In the genomic region with DNA sequence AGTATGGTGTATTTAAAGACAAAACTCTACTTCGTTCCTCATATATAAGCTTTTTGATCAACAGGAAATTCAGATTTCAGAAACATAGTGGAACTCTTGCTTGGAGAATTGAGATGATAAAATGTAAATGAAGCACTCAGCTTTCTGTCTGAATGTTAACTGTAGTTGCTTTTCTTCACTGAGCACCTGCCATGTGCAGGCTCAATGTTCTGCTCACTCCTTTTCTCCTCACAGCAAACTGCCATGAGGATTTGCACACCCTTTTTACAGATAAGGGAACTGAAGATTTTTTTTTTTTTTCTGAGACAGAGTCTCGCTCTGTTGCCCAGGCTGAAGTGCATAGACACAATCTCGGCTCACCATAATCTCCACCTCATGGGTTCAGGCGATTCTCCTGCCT, we compare ENCODE assay signal across 16 cellular contexts. TPM values are rescaled to one million over a fixed set of nuclear protein-coding genes. Genes with fewer than 3 reads are reported as not detected.
A peak's percentile ranks its signal among the peaks of the same experiment; 100 is the strongest.
DNase-seq lines count a peak whose midpoint lies in the region; ATAC-seq and TF ChIP-seq lines count a peak whose summit lies in the region.
"Had no signal": no experiment of that assay in that cellular context is flagged by ENCODE, and none has a peak within 500 bp of the region (broad histone marks: within the 10 kb centered on the region; RNA-seq: fewer than 3 reads in every experiment).

No MANE protein-coding gene starts in this region.

- CTCF ChIA-PET in OCI-LY7 (lab: Charles Lee; ENCODE audit: unreplicated experiment) = interaction anchor here (1.0 to 1.1 kb wide), 3 partner anchors 76 to 228 kb away, joined by 3 read pairs; partner anchors contain the start of gene MRPS31

- ATAC-seq in HG03139 (IDR thresholded peaks at IDR 0.05; ENCODE audit: unreplicated experiment) = no peak
- ATAC-seq in SK-N-SH treated with all-trans-retinoic acid at 6 μM for 48 hours = no peak
- ATAC-seq: CD8-positive, alpha-beta T cell; K562 had no signal

- no peaks in the 10 kb centered on the region for H3K27me3 ChIP-seq in Karpas-422 (ENCODE audit: low read length)
- H3K27me3 ChIP-seq: BLaER1 treated with 17β-estradiol and CSF1 and Interleukin-3, amounts not matched to agents 10 nM and 100 nM had no signal

- intact Hi-C loops in OCI-LY7 (cut with micrococcal nuclease; ENCODE audit: unreplicated experiment) = loop anchor here (2.0 to 10.0 kb wide), 2 partner anchors 82 to 230 kb away; no protein-coding TSS in a partner anchor

- H3K4me1 ChIP-seq in Karpas-422 (ENCODE audit: low read length) (peaks cover 78% of the 10 kb centered on the region), OCI-LY7 (ENCODE audit: insufficient read depth, low read length, poor library complexity, severe bottlenecking) (peaks cover 74% of the 10 kb centered on the region)
- H3K4me1 ChIP-seq: HAP-1 had no signal

- H3K4me2 ChIP-seq in Karpas-422 (ENCODE audit: low read depth, low read length, poor library complexity, severe bottlenecking) = peak overlapping the region; percentile 45
- peak overlapping the region; percentile 38 for H3K4me2 ChIP-seq in OCI-LY7 (ENCODE audit: low read length)
- H3K4me2 ChIP-seq: BLaER1 treated with 17β-estradiol and CSF1 and Interleukin-3, amounts not matched to agents 10 nM and 100 nM had no signal

- no peaks in the 10 kb centered on the region for H3K79me2 ChIP-seq in Karpas-422 (ENCODE audit: low read length)
- no peaks in the 10 kb centered on the region for H3K79me2 ChIP-seq in OCI-LY7 (ENCODE audit: insufficient read depth, low read depth, low read length)

- H3K36me3 ChIP-seq in Karpas-422 (ENCODE audit: insufficient read depth, low read length) = no peaks in the 10 kb centered on the region
- H3K36me3 ChIP-seq in OCI-LY7 (ENCODE audit: insufficient read depth, low read length) = no peaks in the 10 kb centered on the region; the same call in 1 of the 2 replicates
- H3K36me3 ChIP-seq: BLaER1 treated with 17β-estradiol and CSF1 and Interleukin-3, amounts not matched to agents 10 nM and 100 nM; HAP-1 had no signal

- H2AFZ ChIP-seq in Karpas-422 (ENCODE audit: low read length) (no peak overlapping the region), OCI-LY7 (ENCODE audit: low read length) (peak overlapping the region; percentile 59; the same call in 1 of the 2 replicates)
- H2AFZ ChIP-seq: GM23248 had no signal

- no peak for TF ChIP-seq CTCF in GM12865 (IDR thresholded peaks at IDR 0.05; ENCODE audit: insufficient read depth, low read depth, low read length, missing control alignments)
- no peak for TF ChIP-seq CTCF in OCI-LY7 (conservative IDR thresholded peaks at IDR 0.05; ENCODE audit: low read length)

- H4K20me1 ChIP-seq in Karpas-422 (ENCODE audit: insufficient read depth, low read depth, low read length) = no peaks in the 10 kb centered on the region
- no peaks in the 10 kb centered on the region for H4K20me1 ChIP-seq in OCI-LY7 (ENCODE audit: insufficient read depth, low read length)
- H4K20me1 ChIP-seq: BLaER1 treated with 17β-estradiol and CSF1 and Interleukin-3, amounts not matched to agents 10 nM and 100 nM had no signal

- H3K9ac ChIP-seq in Karpas-422 (ENCODE audit: low read length) = peak overlapping the region; percentile 37
- H3K9ac ChIP-seq: BLaER1 treated with 17β-estradiol and CSF1 and Interleukin-3, amounts not matched to agents 10 nM and 100 nM; GM23248 had no signal

- DNase-seq in GM12865 (ENCODE audit: low read depth) = peak; percentile 26
- DNase-seq in Karpas-422 = peak; percentile 86
- DNase-seq in OCI-LY7 (ENCODE audit: low spot score) = peak; percentile 60
- peak; percentile 46 for DNase-seq in germinal center (ENCODE audit: low spot score)
- no peak for DNase-seq in globus pallidus (ENCODE audit: low spot score)
- DNase-seq: CD8-positive, alpha-beta T cell; DMS 273 treated with DMSO at 0.1 percent for 48 hours; DMS53; DND-41; GM23248; IMR-90 had no signal

- H3K9me2 ChIP-seq in Karpas-422 (replicated peaks; ENCODE audit: insufficient read depth, low read length) (no peaks in the 10 kb centered on the region), OCI-LY7 (ENCODE audit: insufficient read depth, low read length) (no peaks in the 10 kb centered on the region)

- no peak overlapping the region for H3K4me3 ChIP-seq in GM12865 (ENCODE audit: low read depth, low read length)
- 0 out of 2 replicates have a peak overlapping the region, but pooled peaks have one; percentile 11 for H3K4me3 ChIP-seq in Karpas-422 (ENCODE audit: low read length)
- no peak overlapping the region for H3K4me3 ChIP-seq in OCI-LY7 (ENCODE audit: low read depth, low read length, poor library complexity, severe bottlenecking)
- H3K4me3 ChIP-seq: BLaER1 treated with 17β-estradiol and CSF1 and Interleukin-3, amounts not matched to agents 10 nM and 100 nM; GM23248; HAP-1; K562 had no signal

- BruUV-seq in OCI-LY7 (replicated peaks; lab: Mats Ljungman, UMichigan) = no TSS peak

- H3K9me3 ChIP-seq in Karpas-422 (ENCODE audit: low read length) (no peaks in the 10 kb centered on the region), OCI-LY7 (ENCODE audit: low read length) (peaks cover 7% of the 10 kb centered on the region; the same call in 1 of the 2 replicates)
- H3K9me3 ChIP-seq: HAP-1 had no signal

- POLR2A ChIA-PET in OCI-LY7 (lab: Charles Lee) = interaction anchor here (0.6 to 2.4 kb wide), 12 partner anchors 9 to 1132 kb away, joined by 3 to 7 read pairs (median 4); no protein-coding TSS in a partner anchor

- peak overlapping the region; percentile 97 for H3K27ac ChIP-seq in Karpas-422 (ENCODE audit: low read length)
- H3K27ac ChIP-seq in OCI-LY7 (ENCODE audit: low read depth, low read length, poor library complexity, severe bottlenecking) = peak overlapping the region; percentile 64
- H3K27ac ChIP-seq: BLaER1 treated with 17β-estradiol and CSF1 and Interleukin-3, amounts not matched to agents 10 nM and 100 nM; GM23248 had no signal

TF ChIP-seq in SK-N-SH treated with all-trans-retinoic acid at 6 μM for 48 hours, 23 proteins besides CTCF, POLR2A, EP300 and RAD21:
- TF ChIP-seq CREB5 (CRISPR knock-in tag; IDR thresholded peaks at IDR 0.05; ENCODE audit: low read depth) = no peak
- no peak for TF ChIP-seq ESRRG (CRISPR knock-in tag; IDR thresholded peaks at IDR 0.05)
- TF ChIP-seq ZNF565 (CRISPR knock-in tag; conservative IDR thresholded peaks at IDR 0.05; ENCODE audit: low read depth) = no peak
- no peak for TF ChIP-seq ISL1 (CRISPR knock-in tag; IDR thresholded peaks at IDR 0.05)
- TF ChIP-seq RARB (CRISPR knock-in tag; IDR thresholded peaks at IDR 0.05) = no peak
- no peak for TF ChIP-seq TCF4 (CRISPR knock-in tag; IDR thresholded peaks at IDR 0.05; ENCODE audit: borderline replicate concordance)
- TF ChIP-seq ZFP30 (CRISPR knock-in tag; IDR thresholded peaks at IDR 0.05) = no peak

RNA-seq across cellular contexts. Expression of gene FOXO1, which starts 28.0 kb away (rescaled TPM):
- 27.6 and 51.6 TPM in 2 replicates for total RNA-seq in Karpas-422 (2014; rRNA removed; shearing (Covaris generic); ENCODE audit: low replicate concordance)
- 24.0 and 29.2 TPM in 2 replicates for total RNA-seq in OCI-LY7 (2014; rRNA removed; shearing (Covaris generic))
- 42.1 and 46.5 TPM in 2 replicates for total RNA-seq in OCI-LY7 (2022)
